ENCODE assay signal across 8 cellular contexts in the genomic region with DNA sequence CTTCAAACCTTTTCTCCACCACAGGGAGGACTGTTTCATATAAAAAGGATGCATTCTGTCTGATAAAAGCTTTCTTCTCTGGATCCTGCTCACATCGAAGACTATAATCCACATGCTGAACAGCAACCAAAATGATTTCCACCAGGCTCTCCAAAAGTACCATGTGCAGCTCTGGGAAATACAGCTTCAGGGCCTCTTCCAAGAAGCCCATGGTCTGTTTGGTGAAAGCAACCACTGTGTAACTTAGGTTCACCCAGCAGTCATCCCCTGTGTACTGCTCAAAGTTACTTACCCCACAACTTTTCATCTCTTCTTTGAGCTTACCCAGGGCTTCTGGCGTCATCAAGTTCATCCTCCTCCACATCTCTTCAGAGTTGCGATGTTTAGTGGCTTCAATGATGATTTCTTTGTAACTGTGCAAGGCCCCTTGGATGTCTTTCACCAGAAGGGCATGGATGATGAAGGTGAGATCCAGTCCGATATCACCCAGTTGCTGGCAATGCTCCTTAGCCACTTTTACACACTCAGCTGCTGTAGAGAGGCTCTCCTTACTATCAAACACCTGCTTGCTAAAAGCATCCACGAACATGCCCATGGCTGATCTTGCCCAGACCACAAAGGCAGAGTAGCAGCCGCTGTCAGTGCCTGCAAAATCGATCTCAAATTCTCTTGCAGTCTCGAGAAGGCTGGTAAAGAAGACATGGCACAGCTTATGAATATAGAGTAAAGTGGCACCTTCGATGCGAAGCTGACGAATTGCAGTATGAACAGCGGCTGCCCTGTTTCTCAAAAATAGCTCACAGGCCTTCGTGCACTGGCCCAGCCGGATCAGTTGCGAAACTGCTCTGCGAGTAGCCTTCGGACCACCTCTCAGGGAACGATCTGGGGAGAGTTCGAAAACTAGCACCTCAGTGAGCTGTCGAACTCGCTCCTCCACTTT. TPM values are rescaled to one million over a fixed set of nuclear protein-coding genes. Genes with fewer than 3 reads are reported as not detected.
DNase-seq lines count a peak whose midpoint lies in the region; ATAC-seq and TF ChIP-seq lines count a peak whose summit lies in the region.

No MANE protein-coding gene starts in this region.

- H3K4me2 ChIP-seq in fibroblast of lung (ENCODE audit: extremely low read depth, insufficient read depth, low read length) = peak overlapping the region; percentile 89

- H3K4me3 ChIP-seq in GM12875 (ENCODE audit: low read depth, low read length) = peak overlapping the region; percentile 90
- H3K4me3 ChIP-seq in Peyer's patch = peak overlapping the region; percentile 63 to 85 (median 74)
- peak overlapping the region; percentile 87 to 98 (median 96) for H3K4me3 ChIP-seq in fibroblast of lung (replicated peaks in 1 of 4; ENCODE audit: control extremely low read depth in 1 of 4, insufficient read depth in 1 of 4, low read depth in 3 of 4, low read length in 4 of 4)
- H3K4me3 ChIP-seq in sigmoid colon = peak overlapping the region; percentile 69 to 94 (median 81)

- H3K9me3 ChIP-seq in Peyer's patch (no peaks in the 10 kb centered on the region), fibroblast of lung (ENCODE audit: control insufficient read depth, insufficient read depth, low read depth, low read length) (no peaks in the 10 kb centered on the region), sigmoid colon (no peaks in the 10 kb centered on the region)

- H3K36me3 ChIP-seq in Peyer's patch = peaks cover 0 to under 1% (median 0%) of the 10 kb centered on the region in 3 donors
- peaks cover under 1% of the 10 kb centered on the region for H3K36me3 ChIP-seq in fibroblast of lung (ENCODE audit: control insufficient read depth, insufficient read depth, low read length)
- peaks cover 0 to 9% (median 0%) of the 10 kb centered on the region in 4 donors for H3K36me3 ChIP-seq in sigmoid colon

- H3K27me3 ChIP-seq in Peyer's patch = no peaks in the 10 kb centered on the region
- H3K27me3 ChIP-seq in fibroblast of lung (ENCODE audit: control insufficient read depth, insufficient read depth, low read length) = no peaks in the 10 kb centered on the region
- no peaks in the 10 kb centered on the region for H3K27me3 ChIP-seq in sigmoid colon

- H2AFZ ChIP-seq in fibroblast of lung (ENCODE audit: low read length) = no peak overlapping the region

- TF ChIP-seq POLR2A in Peyer's patch (IDR thresholded peaks at IDR 0.05) (no peak), sigmoid colon (IDR thresholded peaks at IDR 0.05) (no peak)

- TF ChIP-seq CTCF in GM12875 (IDR thresholded peaks at IDR 0.05; ENCODE audit: borderline replicate concordance, insufficient read depth, low read depth, low read length) (no peak), Peyer's patch (IDR thresholded peaks at IDR 0.05) (no peak), fibroblast of lung (conservative IDR thresholded peaks at IDR 0.05 in 1 of 2, IDR thresholded peaks at IDR 0.05 in 1 of 2; ENCODE audit: low read depth in 1 of 2, low read length in 2 of 2) (no peak), sigmoid colon (IDR thresholded peaks at IDR 0.05) (no peak)

- H3K27ac ChIP-seq in Peyer's patch (no peak overlapping the region), fibroblast of lung (ENCODE audit: insufficient read depth, low read length) (no peak overlapping the region), sigmoid colon (peak overlapping the region in 2 of 4 donors; percentile 93 to 96)

- H3K9ac ChIP-seq in fibroblast of lung (ENCODE audit: insufficient read depth, low read length) = no peak overlapping the region

- H3K79me2 ChIP-seq in fibroblast of lung (ENCODE audit: control insufficient read depth, insufficient read depth, low read length) = peaks cover 69% of the 10 kb centered on the region

- 52 to 68% methylated on average over 21 of the region's 21 CpGs for WGBS in sigmoid colon, 2 donors

- H3K4me1 ChIP-seq in Peyer's patch = peaks cover 0 to 43% (median 19%) of the 10 kb centered on the region in 4 donors
- H3K4me1 ChIP-seq in fibroblast of lung (ENCODE audit: control insufficient read depth, extremely low read depth, insufficient read depth, low read length) = no peaks in the 10 kb centered on the region
- peaks cover 0 to 62% (median 53%) of the 10 kb centered on the region in 4 donors for H3K4me1 ChIP-seq in sigmoid colon

- DNase-seq in Peyer's patch (no peak), fibroblast of lung (ENCODE audit: low read depth in 2 of 2) (no peak), sigmoid colon (no peak), cortex of kidney (lab: John Stamatoyannopoulos, UW) (no peak), DMS153 (lab: John Stamatoyannopoulos, UW) (no peak), putamen (ENCODE audit: low spot score) (no peak)

- no peak for ATAC-seq in HG03571 (IDR thresholded peaks at IDR 0.05; ENCODE audit: unreplicated experiment)

- TF ChIP-seq EP300 in sigmoid colon (IDR thresholded peaks at IDR 0.05) = no peak

- H4K20me1 ChIP-seq in fibroblast of lung (ENCODE audit: control insufficient read depth, extremely low read depth, insufficient read depth, low read length) = peaks cover 5% of the 10 kb centered on the region

- intact Hi-C loops in sigmoid colon (cut with DNase I) = loop anchor here (5.0 kb wide), 3 partner anchors 94 to 266 kb away; partner anchors contain the start of genes GNPAT and TSNAX

RNA-seq across cellular contexts. Expression of gene EXOC8, which starts 1.7 kb away (rescaled TPM):
- 10 to 100 TPM; 14.0 to 19.4 (median 17.4) TPM for total RNA-seq in Peyer's patch
- total RNA-seq in fibroblast of lung = 14.1 and 17.0 TPM in 2 replicates
- 5.8 and 6.1 TPM in 2 replicates for polyA plus RNA-seq in fibroblast of lung
- polyA plus RNA-seq in fibroblast of lung (2012) = 5.3 TPM in 2 replicates
- polyA minus RNA-seq in fibroblast of lung (ENCODE audit: low replicate concordance) = 6.0 and 10.3 TPM in 2 replicates
- 10 to 100 TPM in 3 of 4 donors, 1 to 10 TPM in 1; 9.5 to 11.7 (median 11.3) TPM for total RNA-seq in sigmoid colon
- polyA plus RNA-seq in sigmoid colon = 1 to 10 TPM; 3.0 to 6.6 (median 3.9) TPM

RNA-seq across cellular contexts. Expression of gene SPRTN, which starts 2.2 kb away (rescaled TPM):
- total RNA-seq in Peyer's patch = 10 to 100 TPM; 18.6 to 27.5 (median 22.7) TPM
- 13.1 and 16.0 TPM in 2 replicates for total RNA-seq in fibroblast of lung
- 7.6 and 9.5 TPM in 2 replicates for polyA plus RNA-seq in fibroblast of lung
- 5.4 and 6.1 TPM in 2 replicates for polyA plus RNA-seq in fibroblast of lung (2012)
- polyA minus RNA-seq in fibroblast of lung (ENCODE audit: low replicate concordance) = 1.9 and 7.3 TPM in 2 replicates
- total RNA-seq in sigmoid colon = 10 to 100 TPM; 10.5 to 16.1 (median 13.2) TPM
- polyA plus RNA-seq in sigmoid colon = 1 to 10 TPM; 5.2 to 6.0 (median 5.3) TPM
